ENCODE assay signal across 1 cellular context in genomic region chr19:952049-952679, GRCh38.
TF ChIP-seq lines count a peak whose summit lies in the region.

No MANE protein-coding gene starts in this region.

TF ChIP-seq in IMR-90, 13 proteins besides CTCF, POLR2A, EP300 and RAD21:
- no peak for TF ChIP-seq FOS (IDR thresholded peaks at IDR 0.05; ENCODE audit: low read depth, low read length)
- no peak for TF ChIP-seq ELK1 (IDR thresholded peaks at IDR 0.05; ENCODE audit: borderline replicate concordance, low read depth, low read length)
- no peak for TF ChIP-seq CHD1 (IDR thresholded peaks at IDR 0.05; ENCODE audit: low read depth, low read length)
- no peak for TF ChIP-seq CEBPB (IDR thresholded peaks at IDR 0.05; ENCODE audit: low read depth, low read length)
- no peak for TF ChIP-seq MAFK (IDR thresholded peaks at IDR 0.05; ENCODE audit: low read depth, low read length)
- TF ChIP-seq RCOR1 (IDR thresholded peaks at IDR 0.05; ENCODE audit: insufficient replicate concordance, low read length), result no peak
- no peak for TF ChIP-seq BHLHE40 (IDR thresholded peaks at IDR 0.05; ENCODE audit: low read depth, low read length)
- TF ChIP-seq MXI1 (IDR thresholded peaks at IDR 0.05; ENCODE audit: borderline replicate concordance, low read depth, low read length), result no peak
- no peak for TF ChIP-seq RFX5 (IDR thresholded peaks at IDR 0.05; ENCODE audit: low read depth, low read length)
- no peak for TF ChIP-seq SMC3 (IDR thresholded peaks at IDR 0.05; ENCODE audit: low read depth, low read length)
- TF ChIP-seq USF2 (IDR thresholded peaks at IDR 0.05; ENCODE audit: low read depth, low read length), result no peak
TF ChIP-seq in IMR-90: peak in this region for 0.
